In the genomic region with DNA sequence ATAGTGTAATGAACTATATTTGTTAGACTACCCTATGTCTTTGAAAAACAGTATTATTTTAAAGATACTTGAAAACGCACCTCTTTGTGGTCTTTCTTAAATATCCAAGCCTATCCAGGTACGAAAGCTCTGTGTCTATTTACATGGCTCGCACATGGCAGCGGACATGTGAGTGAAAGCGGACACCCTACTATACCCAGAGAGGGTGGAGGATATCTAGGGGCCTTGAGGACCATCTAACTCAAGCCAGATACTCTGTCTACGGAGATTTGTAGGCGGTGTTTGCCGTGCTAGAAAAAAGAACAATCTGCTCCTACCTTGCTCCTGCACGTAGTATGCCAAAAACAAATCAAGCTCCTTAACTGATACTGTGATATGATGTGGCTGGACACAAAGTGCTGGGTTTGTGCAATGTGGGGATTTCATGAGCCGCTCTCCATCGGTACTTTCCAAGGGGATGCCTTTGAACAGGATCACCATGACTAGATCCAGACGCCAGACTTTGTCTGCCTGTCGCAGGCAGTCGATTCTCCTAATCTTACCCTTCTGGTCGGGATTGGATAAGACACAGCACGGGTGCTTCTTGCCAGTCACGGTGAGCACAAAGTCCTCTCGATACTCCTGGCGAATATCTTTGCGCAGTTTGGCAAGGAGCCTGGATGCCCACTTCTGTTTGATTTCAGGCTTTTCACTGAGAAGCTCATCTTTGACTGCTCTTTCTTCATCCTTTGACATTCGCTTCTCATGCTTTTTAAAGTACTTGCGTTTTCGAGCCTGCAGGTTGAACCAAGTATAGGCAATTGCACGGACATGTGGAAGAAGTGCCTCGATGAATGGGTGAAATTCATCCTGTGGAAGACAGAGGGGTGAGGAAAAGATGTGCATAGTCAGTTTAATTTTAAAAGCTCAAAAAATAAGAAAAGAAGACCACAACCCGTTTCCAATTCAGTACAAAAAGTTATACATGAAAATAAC, we compare ENCODE assay signal across 15 cellular contexts. TPM values are rescaled to one million over a fixed set of nuclear protein-coding genes. Genes with fewer than 3 reads are reported as not detected.
A peak's percentile ranks its signal among the peaks of the same experiment; 100 is the strongest.
DNase-seq lines count a peak whose midpoint lies in the region; ATAC-seq and TF ChIP-seq lines count a peak whose summit lies in the region.
"Had no signal": no experiment of that assay in that cellular context is flagged by ENCODE, and none has a peak within 500 bp of the region (broad histone marks: within the 10 kb centered on the region; RNA-seq: fewer than 3 reads in every experiment).

No MANE protein-coding gene starts in this region.

- H3K27ac Mint-ChIP-seq in mesothelial cell of epicardium (peak overlapping the region; percentile 6), HFFc6 (no peak overlapping the region)
- H3K27ac Mint-ChIP-seq: activated CD8-positive, alpha-beta memory T cell treated with anti-CD3 and anti-CD28 coated beads, Interleukin-2, amount 10 ng/mL, durations not matched to agents 7 days and 5 days; nephron progenitor cell had no signal

- H3K9me3 Mint-ChIP-seq in mesothelial cell of epicardium (no peaks in the 10 kb centered on the region), HFFc6 (no peaks in the 10 kb centered on the region)
- H3K9me3 Mint-ChIP-seq: nephron progenitor cell had no signal

- H3K36me3 Mint-ChIP-seq in mesothelial cell of epicardium, result peaks cover 30% of the 10 kb centered on the region
- no peaks in the 10 kb centered on the region for H3K36me3 Mint-ChIP-seq in HFFc6 (ENCODE audit: low read depth)
- H3K36me3 Mint-ChIP-seq: activated CD8-positive, alpha-beta memory T cell treated with anti-CD3 and anti-CD28 coated beads, Interleukin-2, amount 10 ng/mL, durations not matched to agents 7 days and 5 days had no signal

- H3K4me3 Mint-ChIP-seq in mesothelial cell of epicardium (peak overlapping the region; percentile 35), HFFc6 (no peak overlapping the region)
- H3K4me3 Mint-ChIP-seq: activated CD8-positive, alpha-beta memory T cell treated with anti-CD3 and anti-CD28 coated beads, Interleukin-2, amount 10 ng/mL, durations not matched to agents 7 days and 5 days; nephron progenitor cell had no signal

- H3K27me3 Mint-ChIP-seq in mesothelial cell of epicardium (ENCODE audit: low read depth) (no peaks in the 10 kb centered on the region), HFFc6 (ENCODE audit: insufficient read depth) (peaks cover 9% of the 10 kb centered on the region)

- H3K4me1 Mint-ChIP-seq in mesothelial cell of epicardium (peaks cover 76% of the 10 kb centered on the region), HFFc6 (ENCODE audit: low read depth) (peaks cover 8% of the 10 kb centered on the region; the same call in 1 of the 2 replicates)
- H3K4me1 Mint-ChIP-seq: activated CD8-positive, alpha-beta memory T cell treated with anti-CD3 and anti-CD28 coated beads, Interleukin-2, amount 10 ng/mL, durations not matched to agents 7 days and 5 days had no signal

- TF ChIP-seq CTCF in mesothelial cell of epicardium (IDR thresholded peaks at IDR 0.05; ENCODE audit: unreplicated experiment), result no peak
- TF ChIP-seq CTCF in HFFc6 (IDR thresholded peaks at IDR 0.05), result no peak
- TF ChIP-seq CTCF in GM13976 (IDR thresholded peaks at IDR 0.05; ENCODE audit: borderline replicate concordance, control extremely low read depth, extremely low read depth, insufficient read depth, missing control alignments), result no peak

- in situ Hi-C loops in GM13976 (cut with MboI; ENCODE audit: low sequenced_read_pairs, unreplicated experiment), result no loop called here

- H3K27ac ChIP-seq in epithelial cell of prostate, result peak overlapping the region; percentile 7

- intact Hi-C loops in Right ventricle myocardium inferior (cut with DNase I), result no loop called here
- intact Hi-C loops in cardiac septum (cut with DNase I), result loop anchor here (5.0 kb wide), 1 partner anchor 205 kb away; no protein-coding TSS in a partner anchor

- peak; percentile 33 for ATAC-seq in Right ventricle myocardium inferior
- ATAC-seq in stimulated activated naive CD8-positive, alpha-beta T cell treated with anti-CD3 and anti-CD28 coated beads, Interleukin-15, Interleukin-2, amounts not matched to agents 100 U/mL and 50 U/mL, for 24 hours, result no peak
- ATAC-seq: activated CD8-positive, alpha-beta memory T cell treated with anti-CD3 and anti-CD28 coated beads, Interleukin-2, amount 10 ng/mL, durations not matched to agents 7 days and 5 days; K562 had no signal

- no peak for DNase-seq in Right ventricle myocardium inferior (ENCODE audit: missing footprints)
- no peak for DNase-seq in cardiac septum (ENCODE audit: low spot score)
- DNase-seq in epithelial cell of prostate (ENCODE audit: low read depth, low spot score), result no peak
- no peak for DNase-seq in mesothelial cell of epicardium (ENCODE audit: low spot score in 2 of 2, unreplicated experiment in 2 of 2)
- no peak for DNase-seq in NCI-H187 treated with DMSO at 0.1 percent for 48 hours (lab: John Stamatoyannopoulos, UW)
- DNase-seq in HFFc6, result no peak
- DNase-seq in stimulated activated naive CD8-positive, alpha-beta T cell treated with anti-CD3 and anti-CD28 coated beads, Interleukin-15, Interleukin-2, amounts not matched to agents 100 U/mL and 50 U/mL, for 24 hours, result no peak
- no peak for DNase-seq in GM13976 (ENCODE audit: low spot score)
- DNase-seq: activated CD8-positive, alpha-beta memory T cell treated with anti-CD3 and anti-CD28 coated beads, Interleukin-2, amount 10 ng/mL, durations not matched to agents 7 days and 5 days; activated naive CD4-positive, alpha-beta T cell treated with anti-CD3 and anti-CD28 coated beads, Interleukin-2, amount 50 U/mL, for 16 hours; kidney; NCI-H1694; nephron progenitor cell; NK-92 treated with Interleukin-12 subunit alpha and Interleukin-12 subunit beta, amount 100 ng/mL, for 24 hours had no signal

RNA-seq across cellular contexts. Expression of a gene that starts 7.0 kb away (rescaled TPM):
- total RNA-seq in Right ventricle myocardium inferior, result 116 TPM
- 129 TPM for total RNA-seq in cardiac septum
- 213 to 237 TPM (median 230 TPM) in 3 replicates for total RNA-seq in mesothelial cell of epicardium
- total RNA-seq in HFFc6 (2021; fragmentation: NEBNext Ultra II Directional; extraction: Animal tissue kit (Norgen Biotek cat#: 25700)), result 1 to 10 TPM in 4 of 6 experiments, under 1 TPM in 2; 0.69 to 6.2 (median 4.4) TPM
- total RNA-seq: activated CD8-positive, alpha-beta memory T cell treated with anti-CD3 and anti-CD28 coated beads, Interleukin-2, amount 10 ng/mL, durations not matched to agents 7 days and 5 days had no signal

Comparison
In these comparisons a context has a peak if more than half of its experiments do, and no peak if none do; other contexts are left out.
1. RNA of a gene that starts 7.0 kb away (total RNA-seq): 213 to 237 TPM in mesothelial cell of epicardium, 129 TPM in cardiac septum (single experiment) and 116 TPM in Right ventricle myocardium inferior (single experiment); 0.69 to 6.2 TPM in HFFc6; every median in the first group is over 10 times any median in the second.